Comparison of ENCODE assay signal across 8 cellular contexts in genomic region chr4:2241410-2242353, GRCh38. TPM values are rescaled to one million over a fixed set of nuclear protein-coding genes. Genes with fewer than 3 reads are reported as not detected.
DNase-seq lines count a peak whose midpoint lies in the region; TF ChIP-seq lines count a peak whose summit lies in the region.

Gene HAUS3 (minus strand): TSS chr4:2242121. CDS start chr4:2240946, 1,175 bp downstream.
Gene POLN (minus strand): TSS chr4:2242121. CDS start chr4:2229231, 12,890 bp downstream.

- H3K36me3 ChIP-seq in stomach: peaks cover 0 to 11% (median 9%) of the 10 kb centered on the region in 4 donors

- DNase-seq in EL (peak; percentile 97), H4 (ENCODE audit: low spot score) (peak; percentile 97), LoVo (ENCODE audit: low spot score) (peak; percentile 98), RWPE1 (ENCODE audit: low spot score) (peak; percentile 97), fibroblast of the conjunctiva (ENCODE audit: low read depth) (peak; percentile 96), neural crest cell (ENCODE audit: low read depth, low spot score) (peak; percentile 99), stomach (peak; percentile 99)
- peak; percentile 99 for DNase-seq in activated effector memory CD4-positive, alpha-beta T cell treated with Interleukin-2 at 50 U/mL for 16 hours

- 0 to 2% (median 1%) methylated on average over 51 to 88 of the region's 88 CpGs for WGBS in stomach, 5 donors

- intact Hi-C loops in stomach (cut with DNase I; ENCODE audit: low total_unique reads): loop anchor here (10.0 kb wide), 1 partner anchor 173 kb away; the partner anchor contains the start of genes CFAP99 and ZFYVE28

- no peaks in the 10 kb centered on the region for H3K9me3 Mint-ChIP-seq in neural crest cell

- TF ChIP-seq CTCF in RWPE1 (conservative IDR thresholded peaks at IDR 0.05; ENCODE audit: low read depth) (no peak), neural crest cell (conservative IDR thresholded peaks at IDR 0.05) (no peak), stomach (IDR thresholded peaks at IDR 0.05) (no peak)

- CTCF ChIA-PET in RWPE1 (lab: Yijun Ruan, JAX): interaction anchor here (0.6 kb wide), 1 partner anchor 205 kb away, joined by 3 read pairs; no protein-coding TSS in a partner anchor

- H3K4me3 ChIP-seq in stomach: peak within 1 kb of the TSS; percentile 69 to 97 (median 93)

- H3K27ac Mint-ChIP-seq in neural crest cell (ENCODE audit: unreplicated experiment): peak within 1 kb of the TSS; percentile 78

- peaks cover 14 to 91% (median 51%) of the 10 kb centered on the region in 4 donors for H3K4me1 ChIP-seq in stomach

- no peaks in the 10 kb centered on the region for H3K27me3 ChIP-seq in stomach

- POLR2A ChIA-PET in RWPE1 (lab: Yijun Ruan, JAX; ENCODE audit: low non-redundant PET): interaction anchor here (0.6 kb wide), 1 partner anchor 30 kb away, joined by 3 read pairs; no protein-coding TSS in a partner anchor

- no peaks in the 10 kb centered on the region for H3K27me3 Mint-ChIP-seq in neural crest cell (ENCODE audit: low read depth)

- H3K36me3 Mint-ChIP-seq in neural crest cell (ENCODE audit: low read depth): no peaks in the 10 kb centered on the region

- no peaks in the 10 kb centered on the region for H3K9me3 ChIP-seq in stomach

- no peak for TF ChIP-seq EP300 in stomach (IDR thresholded peaks at IDR 0.05)

- peak within 1 kb of the TSS; percentile 85 for H3K27ac ChIP-seq in RWPE1
- H3K27ac ChIP-seq in stomach: peak within 1 kb of the TSS; percentile 83 to 89 (median 86)

- peaks cover 62% of the 10 kb centered on the region for H3K4me1 Mint-ChIP-seq in neural crest cell

- peak in 1 of 4 donors; percentile 48 for TF ChIP-seq POLR2A in stomach (IDR thresholded peaks at IDR 0.05)

- H3K4me3 Mint-ChIP-seq in neural crest cell: peak within 1 kb of the TSS; percentile 95

RNA-seq across cellular contexts. Expression of gene HAUS3, which starts in this region (rescaled TPM):
- total RNA-seq in H4 (2014; rRNA removed; shearing (Covaris generic)): 7.6 and 11.0 TPM in 2 replicates
- total RNA-seq in neural crest cell: 26.1 and 26.9 TPM in 2 replicates
- total RNA-seq in stomach: 10 to 100 TPM in 4 of 5 donors, 1 to 10 TPM in 1; 7.6 to 37.4 (median 17.5) TPM
- polyA plus RNA-seq in stomach: 1 to 10 TPM; 5.5 to 7.4 (median 6.8) TPM

RNA-seq across cellular contexts. Expression of gene POLN, which starts in this region (rescaled TPM):
- total RNA-seq in H4 (2014; rRNA removed; shearing (Covaris generic)): 1.0 and 1.8 TPM in 2 replicates
- total RNA-seq in neural crest cell (4.0 and 5.6 TPM in 2 replicates), stomach (1 to 10 TPM in 2 of 5 donors, under 1 TPM in 1, not detected in 2; 0.29 to 5.1 (median 1.4) TPM)
- 1 to 10 TPM in 2 of 3 donors, under 1 TPM in 1; 0.90 to 1.7 (median 1.3) TPM for polyA plus RNA-seq in stomach

Comparison
In these comparisons a context has a peak if more than half of its experiments do, and no peak if none do; other contexts are left out.
1. Peak in every context shown above with its lines: DNase-seq, H3K4me3 ChIP-seq and H3K27ac ChIP-seq.